Comparison of ENCODE assay signal across 23 cellular contexts in the genomic region with DNA sequence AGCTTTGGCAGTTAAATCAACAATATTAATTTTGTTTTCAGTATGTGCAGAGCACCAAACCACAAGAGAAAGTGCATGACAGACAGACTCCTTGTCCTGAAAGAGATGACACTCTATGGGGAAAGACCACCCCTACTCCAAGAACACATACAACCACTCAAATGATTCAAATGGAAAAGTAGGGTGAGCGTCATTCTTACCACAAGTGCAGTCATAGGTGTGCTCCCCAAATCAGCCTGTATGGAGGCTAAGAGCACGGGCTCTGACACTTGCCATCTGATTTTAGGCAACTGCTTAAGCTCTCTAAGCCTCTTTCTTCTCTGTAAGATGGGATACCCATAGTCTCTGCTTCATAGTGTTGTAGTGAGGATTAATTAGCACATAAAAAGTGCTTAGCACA. TPM values are rescaled to one million over a fixed set of nuclear protein-coding genes. Genes with fewer than 3 reads are reported as not detected.
"Had no signal": no experiment of that assay in that cellular context is flagged by ENCODE, and none has a peak within 500 bp of the region (broad histone marks: within the 10 kb centered on the region; RNA-seq: fewer than 3 reads in every experiment).

No MANE protein-coding gene starts in this region.

RNA-seq across cellular contexts. Expression of gene TERB2, which starts 56.7 kb away (rescaled TPM):
- total RNA-seq: dermis microvascular lymphatic vessel endothelial cell; esophagus squamous epithelium; heart right ventricle; kidney epithelial cell; left cardiac atrium; left lung; lower leg skin; lung microvascular endothelial cell; mesothelial cell of epicardium; mucosa of descending colon; natural killer cell treated with Interleukin-12 subunit alpha and Interleukin-12 subunit beta and Interleukin-15 and Interleukin-18, amount 100 ng/mL, for 72 hours; neural crest cell; omental fat pad; pancreas; posterior vena cava; pulmonary artery endothelial cell; spleen; stomach; subcutaneous adipose tissue; temporal lobe; thyroid gland; ureter; vagina had no signal
